In the genomic region with DNA sequence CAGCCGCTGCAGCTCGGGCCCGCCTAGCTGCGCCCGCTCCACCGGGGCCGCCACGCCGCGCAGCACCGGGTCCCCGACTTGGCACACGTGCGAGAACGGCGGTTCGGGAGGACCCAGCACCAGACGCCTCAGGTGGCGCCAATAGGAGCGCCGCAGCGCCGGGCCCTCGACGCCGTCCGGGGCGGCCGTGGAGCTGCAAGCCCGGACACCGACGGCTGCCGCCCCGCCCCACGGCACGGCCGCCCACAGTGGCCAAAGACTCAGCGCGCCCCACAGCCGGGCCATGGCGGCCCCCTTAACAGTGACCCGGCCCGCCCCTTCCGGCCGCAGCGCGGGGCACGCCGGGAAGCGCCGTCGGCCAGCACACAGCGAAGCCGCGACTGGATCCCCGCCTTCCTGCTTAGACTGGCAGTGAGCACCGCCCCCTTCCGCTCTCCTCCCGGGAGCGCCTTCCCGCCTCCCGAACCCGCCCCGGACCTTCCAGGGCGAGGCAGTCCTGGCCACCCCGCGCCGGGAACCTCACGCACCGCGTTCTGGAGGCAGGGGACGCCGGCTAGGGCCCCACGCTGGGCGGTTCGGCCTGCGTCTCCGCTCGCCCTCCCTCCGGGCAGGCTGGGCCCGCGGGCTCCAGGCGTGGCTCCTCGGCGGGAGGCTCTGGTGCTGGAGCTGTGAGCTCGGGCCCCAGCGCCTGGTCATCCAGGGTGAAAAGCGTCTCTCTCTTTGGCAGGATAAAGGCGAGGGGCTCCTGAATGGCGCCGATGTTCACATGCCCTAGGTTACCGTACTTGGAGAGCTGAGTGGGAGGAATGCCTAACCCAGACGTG, we compare ENCODE assay signal across 1 cellular context.
TF ChIP-seq lines count a peak whose summit lies in the region.

A gene with protein sequence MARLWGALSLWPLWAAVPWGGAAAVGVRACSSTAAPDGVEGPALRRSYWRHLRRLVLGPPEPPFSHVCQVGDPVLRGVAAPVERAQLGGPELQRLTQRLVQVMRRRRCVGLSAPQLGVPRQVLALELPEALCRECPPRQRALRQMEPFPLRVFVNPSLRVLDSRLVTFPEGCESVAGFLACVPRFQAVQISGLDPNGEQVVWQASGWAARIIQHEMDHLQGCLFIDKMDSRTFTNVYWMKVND (minus strand): TSS at position 303 of the 824 bp plus-strand sequence. CDS start 18 bp downstream, at position 285.

TF ChIP-seq in HCT116, 20 proteins besides CTCF, POLR2A, EP300 and RAD21 (continued from another document):
- TF ChIP-seq SIN3A (IDR thresholded peaks at IDR 0.05; ENCODE audit: low read depth) (peak; percentile 76), JUND (IDR thresholded peaks at IDR 0.05) (peak; percentile 49; the same call in 1 of the 2 replicates), FOSL1 (IDR thresholded peaks at IDR 0.05; ENCODE audit: low read depth) (no peak; the same call in 1 of the 2 replicates), ELF1 (IDR thresholded peaks at IDR 0.05; ENCODE audit: borderline replicate concordance, low read depth) (peak; percentile 69; the same call in 1 of the 2 replicates), POLR2AphosphoS5 (IDR thresholded peaks at IDR 0.05; ENCODE audit: low read depth, low read length) (peak; percentile 90)
- TF ChIP-seq, protein P1, sequence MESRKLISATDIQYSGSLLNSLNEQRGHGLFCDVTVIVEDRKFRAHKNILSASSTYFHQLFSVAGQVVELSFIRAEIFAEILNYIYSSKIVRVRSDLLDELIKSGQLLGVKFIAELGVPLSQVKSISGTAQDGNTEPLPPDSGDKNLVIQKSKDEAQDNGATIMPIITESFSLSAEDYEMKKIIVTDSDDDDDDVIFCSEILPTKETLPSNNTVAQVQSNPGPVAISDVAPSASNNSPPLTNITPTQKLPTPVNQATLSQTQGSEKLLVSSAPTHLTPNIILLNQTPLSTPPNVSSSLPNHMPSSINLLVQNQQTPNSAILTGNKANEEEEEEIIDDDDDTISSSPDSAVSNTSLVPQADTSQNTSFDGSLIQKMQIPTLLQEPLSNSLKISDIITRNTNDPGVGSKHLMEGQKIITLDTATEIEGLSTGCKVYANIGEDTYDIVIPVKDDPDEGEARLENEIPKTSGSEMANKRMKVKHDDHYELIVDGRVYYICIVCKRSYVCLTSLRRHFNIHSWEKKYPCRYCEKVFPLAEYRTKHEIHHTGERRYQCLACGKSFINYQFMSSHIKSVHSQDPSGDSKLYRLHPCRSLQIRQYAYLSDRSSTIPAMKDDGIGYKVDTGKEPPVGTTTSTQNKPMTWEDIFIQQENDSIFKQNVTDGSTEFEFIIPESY (IDR thresholded peaks at IDR 0.05; ENCODE audit: extremely low read depth, insufficient replicate concordance, low read length) = peak; percentile 60
- TF ChIP-seq, protein P2, sequence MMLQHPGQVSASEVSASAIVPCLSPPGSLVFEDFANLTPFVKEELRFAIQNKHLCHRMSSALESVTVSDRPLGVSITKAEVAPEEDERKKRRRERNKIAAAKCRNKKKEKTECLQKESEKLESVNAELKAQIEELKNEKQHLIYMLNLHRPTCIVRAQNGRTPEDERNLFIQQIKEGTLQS (IDR thresholded peaks at IDR 0.05) = no peak
